ENCODE assay signal across 6 cellular contexts in genomic region chr19:6739884-6740588, GRCh38. TPM values are rescaled to one million over a fixed set of nuclear protein-coding genes. Genes with fewer than 3 reads are reported as not detected.
A peak's percentile ranks its signal among the peaks of the same experiment; 100 is the strongest.
DNase-seq lines count a peak whose midpoint lies in the region; ATAC-seq and TF ChIP-seq lines count a peak whose summit lies in the region.

No MANE protein-coding gene starts in this region.

- no peak for ATAC-seq in left lobe of liver

- no peaks in the 10 kb centered on the region for H3K27me3 ChIP-seq in WERI-Rb-1 (ENCODE audit: insufficient read depth, low read depth, severe bottlenecking)
- no peaks in the 10 kb centered on the region for H3K27me3 ChIP-seq in iPS-20b (ENCODE audit: insufficient read depth, low read length)
- H3K27me3 ChIP-seq in vagina: no peaks in the 10 kb centered on the region

- H3K4me3 ChIP-seq in WERI-Rb-1 (ENCODE audit: low read depth, low read length) (peak overlapping the region; percentile 67), iPS-20b (ENCODE audit: low read length) (peak overlapping the region; percentile 88), vagina (peak overlapping the region; percentile 78 to 99)

- DNase-seq in GM13977 (ENCODE audit: low spot score): peak; percentile 75
- peak; percentile 37 for DNase-seq in WERI-Rb-1
- DNase-seq in vagina (ENCODE audit: extremely low spot score in 2 of 2): no peak
- no peak for DNase-seq in Kasumi-1 (lab: John Stamatoyannopoulos, UW)
- no peak for DNase-seq in left lobe of liver (ENCODE audit: low spot score)

- H3K9me3 ChIP-seq in WERI-Rb-1 (ENCODE audit: severe bottlenecking): no peaks in the 10 kb centered on the region
- no peaks in the 10 kb centered on the region for H3K9me3 ChIP-seq in iPS-20b (ENCODE audit: insufficient read depth, low read depth, low read length)
- no peaks in the 10 kb centered on the region for H3K9me3 ChIP-seq in vagina

- in situ Hi-C loops in GM13977 (cut with MboI; ENCODE audit: low pct_unique_long_range_greater_than_20kb, low sequenced_read_pairs, unreplicated experiment): loop anchor here (10.0 kb wide), 2 partner anchors 125 to 215 kb away; no protein-coding TSS in a partner anchor

- TF ChIP-seq POLR2A in vagina (IDR thresholded peaks at IDR 0.05): no peak

- H3K9ac ChIP-seq in iPS-20b (ENCODE audit: low read depth, low read length): peak overlapping the region; percentile 81

- H3K36me3 ChIP-seq in WERI-Rb-1 (peaks cover 26% of the 10 kb centered on the region), iPS-20b (ENCODE audit: insufficient read depth, low read depth, low read length) (peaks cover 31% of the 10 kb centered on the region), vagina (peaks cover 0 to 10% of the 10 kb centered on the region in 2 donors)

- H3K27ac ChIP-seq in WERI-Rb-1 (peak overlapping the region; percentile 70), iPS-20b (ENCODE audit: low read length) (peak overlapping the region; percentile 61), vagina (peak overlapping the region; percentile 96)

- intact Hi-C loops in vagina (cut with DNase I): loop anchor here (5.0 to 10.0 kb wide), 2 partner anchors 125 to 318 kb away; partner anchors contain the start of gene KHSRP

- no peak for TF ChIP-seq CTCF in GM13977 (IDR thresholded peaks at IDR 0.05; ENCODE audit: extremely low read depth, insufficient read depth, missing control alignments)
- TF ChIP-seq CTCF in WERI-Rb-1 (IDR thresholded peaks at IDR 0.05; ENCODE audit: low read depth, low read length): no peak
- TF ChIP-seq CTCF in vagina (IDR thresholded peaks at IDR 0.05): no peak

- H3K4me1 ChIP-seq in iPS-20b (ENCODE audit: insufficient read depth, low read length): peaks cover 24% of the 10 kb centered on the region
- H3K4me1 ChIP-seq in vagina: peaks cover 67% of the 10 kb centered on the region

RNA-seq across cellular contexts. Expression of gene TRIP10, which starts 0.6 kb away (rescaled TPM):
- total RNA-seq in vagina (129 TPM), left lobe of liver (9.0 TPM)

RNA-seq across cellular contexts. Expression of gene GPR108, which starts 2.7 kb away (rescaled TPM):
- 62.9 TPM for total RNA-seq in vagina
- total RNA-seq in left lobe of liver: 28.8 TPM

RNA-seq across cellular contexts. Expression of gene C3, which starts 19.6 kb away (rescaled TPM):
- total RNA-seq in vagina (1,239 TPM), left lobe of liver (11,297 TPM)

RNA-seq across cellular contexts. Expression of gene SH2D3A, which starts 27.2 kb away (rescaled TPM):
- total RNA-seq in vagina (21.9 TPM), left lobe of liver (1.1 TPM)

RNA-seq across cellular contexts. Expression of gene VAV1, which starts 32.5 kb away (rescaled TPM):
- total RNA-seq in vagina: 5.9 TPM
- total RNA-seq in left lobe of liver: 3.1 TPM

Comparison
In these comparisons a context has a peak if more than half of its experiments do, and no peak if none do; other contexts are left out.
1. DNase-seq: peak in GM13977 (single experiment) and WERI-Rb-1 (single experiment); none in vagina (0 of 2), Kasumi-1 (0 of 2) and left lobe of liver (single experiment).
2. RNA of gene TRIP10, which starts 0.6 kb away (total RNA-seq): 129 TPM in vagina (single experiment); 9.0 TPM in left lobe of liver (single experiment); every median in the first group is over 10 times any median in the second.
3. Peak in every context shown above with its lines, with median percentiles within 50 percentile points of each other: H3K27ac ChIP-seq and H3K4me3 ChIP-seq.